In genomic region chr2:100739735-100740432, GRCh38 we compare ENCODE assay signal across 19 cellular contexts.
DNase-seq lines count a peak whose midpoint lies in the region; ATAC-seq, FAIRE-seq and TF ChIP-seq lines count a peak whose summit lies in the region.
"Had no signal": no experiment of that assay in that cellular context is flagged by ENCODE, and none has a peak within 500 bp of the region (broad histone marks: within the 10 kb centered on the region; RNA-seq: fewer than 3 reads in every experiment).

No MANE protein-coding gene starts in this region.

- no peaks in the 10 kb centered on the region for H3K9me2 ChIP-seq in SK-N-SH

- H3K23ac ChIP-seq in H1 (ENCODE audit: insufficient read length): no peak overlapping the region

- no peaks in the 10 kb centered on the region for H3K36me3 ChIP-seq in SK-N-SH (replicated peaks in 1 of 2; ENCODE audit: control insufficient read depth in 1 of 2, insufficient read depth in 2 of 2, low read length in 1 of 2)
- no peaks in the 10 kb centered on the region for H3K36me3 ChIP-seq in H1 (ENCODE audit: control insufficient read depth in 2 of 4, insufficient read depth in 4 of 4, low read length in 3 of 4)
- H3K36me3 ChIP-seq: BLaER1, Peyer's patch had no signal

- H2BK120ac ChIP-seq in H1 (replicated peaks; ENCODE audit: low read depth, low read length): no peak overlapping the region

- no peak overlapping the region for H3K4me3 ChIP-seq in SK-N-SH (ENCODE audit: low read depth in 2 of 2, low read length in 1 of 2)
- H3K4me3 ChIP-seq in H1 (ENCODE audit: extremely low read depth in 1 of 4, insufficient read depth in 2 of 4, low read depth in 3 of 4, low read length in 4 of 4): no peak overlapping the region
- no peak overlapping the region for H3K4me3 ChIP-seq in lower leg skin (ENCODE audit: low read depth, poor library complexity, severe bottlenecking)
- H3K4me3 ChIP-seq: BLaER1, Peyer's patch had no signal

- peaks cover 7 to 23% of the 10 kb centered on the region in 2 experiments for H3K4me1 ChIP-seq in SK-N-SH (ENCODE audit: control insufficient read depth in 1 of 2, insufficient read depth in 2 of 2, low read depth in 1 of 2, low read length in 1 of 2)
- no peaks in the 10 kb centered on the region for H3K4me1 ChIP-seq in H1 (replicated peaks in 1 of 4; ENCODE audit: control insufficient read depth in 3 of 4, insufficient read depth in 4 of 4, low read length in 3 of 4)
- H3K4me1 ChIP-seq: BLaER1, Peyer's patch had no signal

- H3K4ac ChIP-seq in H1 (replicated peaks; ENCODE audit: insufficient read length, low read depth, low read length): no peak overlapping the region

- no peak overlapping the region for H2BK5ac ChIP-seq in H1 (ENCODE audit: low read depth, low read length)

- no peak overlapping the region for H2BK12ac ChIP-seq in H1 (ENCODE audit: low read depth, low read length)

- 83% methylated on average over 8 of the region's 8 CpGs for WGBS in SK-N-SH (ENCODE audit: low lambda C conversion rate)
- 83% methylated on average over 6 of the region's 8 CpGs; no CpG with 5 or more reads in 1 of the 2 experiments for WGBS in H1 (ENCODE audit: extremely low coverage in 1 of 2, insufficient coverage in 1 of 2, insufficient read length in 1 of 2, insufficient replicate concordance in 2 of 2, low coverage in 1 of 2, low lambda C conversion rate in 2 of 2, missing lambda C conversion rate in 1 of 2), 2 experiments
- 83 to 85% methylated on average over 8 of the region's 8 CpGs for WGBS in lower leg skin, 2 donors

- CTCF ChIA-PET in SK-N-SH (lab: Yijun Ruan, JAX): interaction anchor here (1.0 kb wide), 1 partner anchor 129 kb away, joined by 3 read pairs; no protein-coding TSS in a partner anchor
- CTCF ChIA-PET in RWPE1 (lab: Yijun Ruan, JAX): no interaction called here
- CTCF ChIA-PET in H1 (lab: Charles Lee; ENCODE audit: partially characterized antibody): interaction anchor here (1.4 kb wide), 1 partner anchor 10 kb away, joined by 6 read pairs; no protein-coding TSS in a partner anchor

- H3F3A ChIP-seq in SK-N-SH (replicated peaks; ENCODE audit: insufficient read depth): peaks cover 25% of the 10 kb centered on the region

- no peak for TF ChIP-seq CTCF in SK-N-SH (IDR thresholded peaks at IDR 0.05)
- no peak for TF ChIP-seq CTCF in RWPE1 (conservative IDR thresholded peaks at IDR 0.05; ENCODE audit: low read depth)
- TF ChIP-seq CTCF in H1 (IDR thresholded peaks at IDR 0.05; ENCODE audit: control extremely low read depth in 1 of 3, insufficient read depth in 1 of 3, low read depth in 1 of 3, low read length in 3 of 3): no peak
- no peak for TF ChIP-seq CTCF in lower leg skin (IDR thresholded peaks at IDR 0.05)

- no peak overlapping the region for H2BK15ac ChIP-seq in H1 (ENCODE audit: low read length)

- no peak overlapping the region for H2AK5ac ChIP-seq in H1 (ENCODE audit: low read depth, low read length)

- no peak for ATAC-seq in SK-N-SH treated with all-trans-retinoic acid at 6 μM for 48 hours

- no peaks in the 10 kb centered on the region for H3K23me2 ChIP-seq in H1 (ENCODE audit: low read depth, low read length)

- DNase-seq in SK-N-SH: no peak
- DNase-seq in RWPE1 (ENCODE audit: low spot score): peak; percentile 65
- DNase-seq in H1 (ENCODE audit: low read depth in 1 of 2, low spot score in 2 of 2): no peak
- no peak for DNase-seq in urothelium cell line (ENCODE audit: low spot score)
- DNase-seq in DMS153 (lab: John Stamatoyannopoulos, UW): no peak
- no peak for DNase-seq in NCI-H187 (lab: John Stamatoyannopoulos, UW)
- DNase-seq in lower leg skin (ENCODE audit: low spot score in 2 of 2): no peak
- DNase-seq: CD4-positive, alpha-beta memory T cell; GOT3; KG1; MV-4-11; NCI-H1417; NCI-H1930; Peyer's patch; SHP77 had no signal

- no peak overlapping the region for H3K18ac ChIP-seq in H1 (ENCODE audit: extremely low read depth, low read length)

- TF ChIP-seq RAD21 in SK-N-SH (IDR thresholded peaks at IDR 0.05; ENCODE audit: low read length) (no peak), H1 (IDR thresholded peaks at IDR 0.05 in 1 of 2, conservative IDR thresholded peaks at IDR 0.05 in 1 of 2; ENCODE audit: low read depth in 2 of 2, low read length in 2 of 2) (no peak)

- H3K27ac ChIP-seq in SK-N-SH (ENCODE audit: low read depth in 2 of 2, low read length in 1 of 2) (peak overlapping the region in 1 of 2 experiments; percentile 88; a peak in 1 of 4 replicates), RWPE1 (peak overlapping the region; percentile 29; the same call in 1 of the 2 replicates), H1 (ENCODE audit: low read depth, low read length) (no peak overlapping the region)
- H3K27ac ChIP-seq: BLaER1, Peyer's patch had no signal

- H3K14ac ChIP-seq in H1 (ENCODE audit: insufficient read length): no peak overlapping the region

- no peaks in the 10 kb centered on the region for H3K79me2 ChIP-seq in SK-N-SH (ENCODE audit: insufficient read depth)
- H3K79me2 ChIP-seq in H1 (ENCODE audit: control insufficient read depth in 1 of 2, insufficient read depth in 2 of 2, low read length in 2 of 2): no peaks in the 10 kb centered on the region

- intact Hi-C loops in lower leg skin (cut with DNase I; ENCODE audit: low total_unique reads): loop anchor here (10.0 kb wide), 2 partner anchors 75 to 245 kb away; no protein-coding TSS in a partner anchor

- H3K27me3 ChIP-seq in SK-N-SH (ENCODE audit: insufficient read depth) (no peaks in the 10 kb centered on the region), H1 (replicated peaks in 1 of 4; ENCODE audit: control insufficient read depth in 3 of 4, extremely low read depth in 1 of 4, insufficient read depth in 3 of 4, low read length in 3 of 4) (no peaks in the 10 kb centered on the region)
- H3K27me3 ChIP-seq: BLaER1, Peyer's patch had no signal

- POLR2A ChIA-PET in SK-N-SH (lab: Yijun Ruan, JAX) (no interaction called here), RWPE1 (lab: Yijun Ruan, JAX; ENCODE audit: low non-redundant PET) (no interaction called here), H1 (lab: Charles Lee; ENCODE audit: partially characterized antibody) (no interaction called here)

- H4K8ac ChIP-seq in H1 (ENCODE audit: extremely low read depth, insufficient read depth, low read length): no peak overlapping the region

- H3K79me1 ChIP-seq in H1 (ENCODE audit: low read depth, low read length): no peaks in the 10 kb centered on the region

- FAIRE-seq in H1 (lab: Jason Lieb, UNC) (no peak), urothelium cell line (lab: Jason Lieb, UNC) (peak; percentile 88)
- FAIRE-seq: A204.1, GM12891 had no signal

- no peak overlapping the region for H4K5ac ChIP-seq in H1 (ENCODE audit: insufficient read length, low read depth, low read length)

- H4K20me1 ChIP-seq in SK-N-SH (ENCODE audit: insufficient read depth) (no peaks in the 10 kb centered on the region), H1 (replicated peaks in 1 of 2; ENCODE audit: control insufficient read depth in 1 of 2, insufficient read depth in 2 of 2, low read length in 2 of 2) (no peaks in the 10 kb centered on the region)
- H4K20me1 ChIP-seq: BLaER1 had no signal

- H2BK20ac ChIP-seq in H1 (ENCODE audit: low read length): no peak overlapping the region

- TF ChIP-seq EP300 in SK-N-SH (IDR thresholded peaks at IDR 0.05; ENCODE audit: borderline replicate concordance in 1 of 2, low read depth in 1 of 2, low read length in 1 of 2) (no peak), H1 (IDR thresholded peaks at IDR 0.05; ENCODE audit: borderline replicate concordance in 1 of 2, low read depth in 2 of 2, low read length in 2 of 2) (no peak)

- H3K9ac ChIP-seq in SK-N-SH (no peak overlapping the region), H1 (replicated peaks in 1 of 4; ENCODE audit: extremely low read depth in 1 of 4, low read depth in 3 of 4, low read length in 3 of 4) (no peak overlapping the region)
- H3K9ac ChIP-seq: BLaER1 had no signal

- no peak overlapping the region for H2AFZ ChIP-seq in SK-N-SH (ENCODE audit: low read depth)
- H2AFZ ChIP-seq in H1 (ENCODE audit: low read length): peak overlapping the region; percentile 80

- TF ChIP-seq POLR2A in H1 (IDR thresholded peaks at IDR 0.05; ENCODE audit: control extremely low read depth in 1 of 2, low read depth in 2 of 2, low read length in 2 of 2) (no peak), lower leg skin (IDR thresholded peaks at IDR 0.05) (no peak)

- no peak overlapping the region for H4K91ac ChIP-seq in H1 (replicated peaks; ENCODE audit: insufficient read length, low read length)

- no peak overlapping the region for H3K56ac ChIP-seq in H1 (replicated peaks; ENCODE audit: insufficient read length, low read depth, low read length)

- H3K9me3 ChIP-seq in SK-N-SH (no peaks in the 10 kb centered on the region), H1 (ENCODE audit: insufficient read depth in 2 of 2, low read depth in 1 of 2, low read length in 1 of 2) (no peaks in the 10 kb centered on the region)
- H3K9me3 ChIP-seq: BLaER1, Peyer's patch had no signal

- no peak overlapping the region; the same call in 1 of the 2 replicates for H3K4me2 ChIP-seq in SK-N-SH
- no peak overlapping the region for H3K4me2 ChIP-seq in H1 (ENCODE audit: insufficient read depth in 1 of 2, low read depth in 2 of 2, low read length in 2 of 2)
- H3K4me2 ChIP-seq: BLaER1 had no signal

TF ChIP-seq in SK-N-SH, 30 proteins besides CTCF, POLR2A, EP300 and RAD21:
- no peak for TF ChIP-seq YY1 (IDR thresholded peaks at IDR 0.05; ENCODE audit: low read depth)
- TF ChIP-seq EZH2phosphoT487 (IDR thresholded peaks at IDR 0.05; ENCODE audit: borderline replicate concordance, low read depth): no peak
- TF ChIP-seq GABPA (IDR thresholded peaks at IDR 0.05; ENCODE audit: low read depth): peak; percentile 50; the same call in 1 of the 2 replicates
- TF ChIP-seq SMC3 (IDR thresholded peaks at IDR 0.05; ENCODE audit: low read depth, low read length): no peak
TF ChIP-seq in SK-N-SH: peak in this region for 1.

TF ChIP-seq in SK-N-SH treated with all-trans-retinoic acid at 6 μM for 48 hours, 23 proteins besides CTCF, POLR2A, EP300 and RAD21 (continues in another document):
- TF ChIP-seq ISL1 (CRISPR knock-in tag; IDR thresholded peaks at IDR 0.05) (no peak), ZFP3 (CRISPR knock-in tag; IDR thresholded peaks at IDR 0.05) (no peak)

TF ChIP-seq in H1, 55 proteins besides CTCF, POLR2A, EP300 and RAD21 (continues in another document):
- TF ChIP-seq FOSL1 (IDR thresholded peaks at IDR 0.05; ENCODE audit: insufficient read depth, low read depth, low read length): no peak
- no peak for TF ChIP-seq E2F6 (IDR thresholded peaks at IDR 0.05)
- TF ChIP-seq USF2 (IDR thresholded peaks at IDR 0.05; ENCODE audit: low read length): no peak

Comparison
In these comparisons a context has a peak if more than half of its experiments do, and no peak if none do; other contexts are left out.
1. Of the 17 proteins assayed by ChIP-seq in both H1 and SK-N-SH: peak only in H1: none; only in SK-N-SH: GABPA; in both: none; in neither: 16.